ENCODE assay signal across 23 cellular contexts in genomic region chr4:158750379-158750778, GRCh38. TPM values are rescaled to one million over a fixed set of nuclear protein-coding genes. Genes with fewer than 3 reads are reported as not detected.
DNase-seq lines count a peak whose midpoint lies in the region; TF ChIP-seq lines count a peak whose summit lies in the region.
"Had no signal": no experiment of that assay in that cellular context is flagged by ENCODE, and none has a peak within 500 bp of the region (broad histone marks: within the 10 kb centered on the region; RNA-seq: fewer than 3 reads in every experiment).

No MANE protein-coding gene starts in this region.

- H3K9me3 ChIP-seq in neuronal stem cell (replicated peaks in 1 of 2; ENCODE audit: control insufficient read depth in 2 of 2, insufficient read depth in 1 of 2, low read depth in 1 of 2, low read length in 2 of 2) = no peaks in the 10 kb centered on the region
- H3K9me3 ChIP-seq: adrenal gland, gastroesophageal sphincter had no signal

- no peak overlapping the region for H2AFZ ChIP-seq in neuronal stem cell (ENCODE audit: low read length)

- no peaks in the 10 kb centered on the region for H3K79me1 ChIP-seq in neuronal stem cell (ENCODE audit: low read depth, low read length)

- no peaks in the 10 kb centered on the region for H3K4me1 ChIP-seq in neuronal stem cell (ENCODE audit: control insufficient read depth in 2 of 2, insufficient read depth in 1 of 2, low read depth in 1 of 2, low read length in 2 of 2)
- H3K4me1 ChIP-seq: adrenal gland, gastroesophageal sphincter had no signal

- no peak overlapping the region for H2BK5ac ChIP-seq in neuronal stem cell (ENCODE audit: low read length)

- in situ Hi-C loops in GM13977 (cut with MboI; ENCODE audit: low pct_unique_long_range_greater_than_20kb, low sequenced_read_pairs, unreplicated experiment) = no loop called here

- no peak overlapping the region for H4K91ac ChIP-seq in neuronal stem cell (ENCODE audit: low read depth, low read length, poor library complexity)

- no peak for TF ChIP-seq CTCF in GM13977 (IDR thresholded peaks at IDR 0.05; ENCODE audit: extremely low read depth, insufficient read depth, missing control alignments)

- H3K4ac ChIP-seq in neuronal stem cell (ENCODE audit: low read length) = no peak overlapping the region

- no peak overlapping the region for H2BK12ac ChIP-seq in neuronal stem cell (ENCODE audit: low read length)

- H2BK15ac ChIP-seq in neuronal stem cell (ENCODE audit: low read length) = no peak overlapping the region

- no peak overlapping the region for H2BK120ac ChIP-seq in neuronal stem cell (ENCODE audit: low read depth, low read length)

- H3K27ac ChIP-seq in neuronal stem cell (replicated peaks; ENCODE audit: low read length) = no peak overlapping the region
- H3K27ac ChIP-seq: adrenal gland had no signal

- no peak overlapping the region for H3K23ac ChIP-seq in neuronal stem cell (ENCODE audit: low read depth, low read length, poor library complexity)

- H3K14ac ChIP-seq in neuronal stem cell (ENCODE audit: low read length) = no peak overlapping the region

- no peak overlapping the region for H4K8ac ChIP-seq in neuronal stem cell (ENCODE audit: low read depth, low read length)

- H3K4me2 ChIP-seq in neuronal stem cell (ENCODE audit: insufficient read depth, low read length, poor library complexity, severe bottlenecking) = no peak overlapping the region

- H3K27me3 ChIP-seq in neuronal stem cell (ENCODE audit: control insufficient read depth in 3 of 3, insufficient read depth in 3 of 3, low read depth in 1 of 3, low read length in 3 of 3) = no peaks in the 10 kb centered on the region
- H3K27me3 ChIP-seq: adrenal gland, gastroesophageal sphincter had no signal

- no peak overlapping the region for H3K4me3 ChIP-seq in neuronal stem cell (ENCODE audit: low read length in 2 of 2)
- H3K4me3 ChIP-seq: adrenal gland, gastroesophageal sphincter had no signal

- no peaks in the 10 kb centered on the region for H3K36me3 ChIP-seq in neuronal stem cell (replicated peaks in 1 of 2; ENCODE audit: control insufficient read depth in 2 of 2, insufficient read depth in 2 of 2, low read length in 2 of 2)
- H3K36me3 ChIP-seq: adrenal gland, gastroesophageal sphincter had no signal

- H3K18ac ChIP-seq in neuronal stem cell (ENCODE audit: low read length) = no peak overlapping the region

- DNase-seq in GM04503 (ENCODE audit: low read depth) = peak; percentile 92
- DNase-seq in amniotic stem cell (lab: John Stamatoyannopoulos, UW) = peak; percentile 51
- DNase-seq in fibroblast of peridontal ligament (ENCODE audit: extremely low read depth) = peak; percentile 96
- DNase-seq in stromal cell of bone marrow (ENCODE audit: low read depth) = peak; percentile 92
- no peak for DNase-seq in COR-L47 (lab: John Stamatoyannopoulos, UW)
- no peak for DNase-seq in GM13977 (ENCODE audit: low spot score)
- DNase-seq in iPS-NIHi11 (ENCODE audit: low spot score) = no peak
- DNase-seq in neuronal stem cell (ENCODE audit: low spot score) = no peak
- DNase-seq: activated CD4-positive, alpha-beta T cell treated with anti-CD3 and anti-CD28 coated beads, Interleukin-2, amount 10 ng/mL, durations not matched to agents 7 days and 5 days; activated CD8-positive, alpha-beta memory T cell treated with anti-CD3 and anti-CD28 coated beads, Interleukin-2, amount 50 U/mL, for 4 hours; activated effector memory CD4-positive, alpha-beta T cell treated with anti-CD3 and anti-CD28 coated beads, Interleukin-2, amount 50 U/mL, for 16 hours; adrenal gland; cerebellar nuclear complex; DMS53; Karpas-422; left colon; NCI-H1436 treated with DMSO at 0.1 percent for 48 hours; NCI-H2171; NCI-H774; SIG-M5; stimulated activated CD4-positive, alpha-beta T cell treated with anti-CD3 and anti-CD28 coated beads, Interleukin-12 subunit alpha, Interleukin-12 subunit beta, amount 100 ng/mL, for 4 hours; stimulated activated CD8-positive, alpha-beta memory T cell treated with anti-CD3 and anti-CD28 coated beads, Interleukin-4, amount 100 ng/mL, for 48 hours had no signal

- H2AK5ac ChIP-seq in neuronal stem cell (ENCODE audit: low read depth, low read length) = no peak overlapping the region

- H3K9ac ChIP-seq in neuronal stem cell (ENCODE audit: low read depth, low read length, poor library complexity) = no peak overlapping the region

- no CpG with 5 or more reads among the region's 3 CpGs for WGBS in neuronal stem cell (ENCODE audit: extremely low coverage in 2 of 2, insufficient read length in 2 of 2, insufficient replicate concordance in 1 of 2), 2 donors

RNA-seq across cellular contexts. Expression of gene FNIP2, which starts 18.4 kb away (rescaled TPM):
- polyA plus RNA-seq in neuronal stem cell (2013, experiment 1 of 2) = 5.8 TPM
- polyA plus RNA-seq in neuronal stem cell (2013, experiment 2 of 2) = 6.0 TPM

RNA-seq across cellular contexts. Expression of gene PPID, which starts 27.2 kb away (rescaled TPM):
- 48.1 TPM for polyA plus RNA-seq in neuronal stem cell (2013, experiment 1 of 2)
- polyA plus RNA-seq in neuronal stem cell (2013, experiment 2 of 2) = 45.4 TPM

Comparison
In these comparisons a context has a peak if more than half of its experiments do, and no peak if none do; other contexts are left out.
1. DNase-seq: peak in GM04503 (single experiment), amniotic stem cell (single experiment), fibroblast of peridontal ligament (single experiment) and stromal cell of bone marrow (single experiment); none in COR-L47 (single experiment), GM13977 (single experiment), iPS-NIHi11 (single experiment) and neuronal stem cell (single experiment).